ENCODE assay signal across 5 cellular contexts in the genomic region with DNA sequence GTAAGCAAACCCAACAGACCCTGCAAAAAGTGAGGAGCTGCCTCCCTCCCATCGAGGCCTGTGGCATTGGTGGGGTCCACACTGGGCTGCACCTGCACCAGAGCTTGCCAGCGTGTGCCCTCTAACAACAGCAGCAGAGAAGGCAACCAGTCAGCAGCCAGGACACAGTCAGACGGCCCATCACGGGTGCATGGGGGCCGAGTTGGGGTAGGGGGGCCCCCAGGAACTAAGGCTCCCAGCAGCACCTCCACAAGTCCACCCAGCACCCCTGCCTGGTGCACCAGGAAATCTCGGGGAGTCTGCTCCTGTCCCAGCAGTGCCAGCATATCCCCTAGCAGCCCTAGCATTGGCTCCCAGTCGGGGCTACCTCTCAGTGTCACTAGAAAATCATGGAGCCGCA. TPM values are rescaled to one million over a fixed set of nuclear protein-coding genes. Genes with fewer than 3 reads are reported as not detected.
"Had no signal": no experiment of that assay in that cellular context is flagged by ENCODE, and none has a peak within 500 bp of the region (broad histone marks: within the 10 kb centered on the region; RNA-seq: fewer than 3 reads in every experiment).

No MANE protein-coding gene starts in this region.

RNA-seq across cellular contexts. Expression of a gene that starts 0.8 kb away (rescaled TPM):
- total RNA-seq: ascending aorta had no signal

RNA-seq across cellular contexts. Expression of a gene that starts 23.9 kb away (rescaled TPM):
- total RNA-seq: activated naive CD8-positive, alpha-beta T cell treated with anti-CD3 and anti-CD28 coated beads, Interleukin-2, amount 10 ng/mL, durations not matched to agents 7 days and 5 days; activated T-cell treated with anti-CD3 and anti-CD28 coated beads, Interleukin-2, amount 50 U/mL, for 72 hours; aorta; ascending aorta; cardiac septum had no signal
